15 cellular contexts compared by ENCODE assay signal in the genomic region with DNA sequence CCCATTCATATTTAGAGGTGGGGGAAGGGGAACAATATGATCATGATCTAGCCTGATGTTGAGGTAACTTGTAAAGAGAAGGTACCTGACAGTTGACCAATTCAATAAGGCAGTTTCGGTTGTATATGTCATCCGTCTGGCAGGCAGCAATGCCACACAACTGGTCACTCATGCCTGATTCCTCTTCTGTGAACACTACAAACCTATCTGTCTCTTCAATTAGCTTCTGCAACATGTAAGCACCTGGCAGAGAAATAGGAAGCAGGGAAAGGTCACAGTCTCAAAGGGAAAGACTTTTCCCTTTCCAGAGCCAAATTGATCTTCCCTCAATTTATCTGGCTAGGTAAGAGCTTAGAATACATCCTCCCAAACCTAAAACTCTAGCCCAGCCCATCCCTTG. TPM values are rescaled to one million over a fixed set of nuclear protein-coding genes. Genes with fewer than 3 reads are reported as not detected.
DNase-seq lines count a peak whose midpoint lies in the region; ATAC-seq, FAIRE-seq and TF ChIP-seq lines count a peak whose summit lies in the region.
"Had no signal": no experiment of that assay in that cellular context is flagged by ENCODE, and none has a peak within 500 bp of the region (broad histone marks: within the 10 kb centered on the region; RNA-seq: fewer than 3 reads in every experiment).

No MANE protein-coding gene starts in this region.

- CTCF ChIA-PET in HepG2 (lab: Yijun Ruan, JAX; ENCODE audit: low intra/inter-chr PET ratio, low total read pairs): no interaction called here

- TF ChIP-seq POLR2A in HepG2 (IDR thresholded peaks at IDR 0.05; ENCODE audit: insufficient read depth in 1 of 2, low read depth in 2 of 2, low read length in 2 of 2): no peak

- H3K36me3 ChIP-seq in liver (ENCODE audit: control insufficient read depth in 4 of 4, insufficient read depth in 3 of 4, low read depth in 1 of 4, low read length in 3 of 4): peaks cover 0 to 34% (median 32%) of the 10 kb centered on the region in 4 donors
- peaks cover 27 to 66% of the 10 kb centered on the region in 2 experiments for H3K36me3 ChIP-seq in HepG2 (replicated peaks in 1 of 2; ENCODE audit: control insufficient read depth in 1 of 2, insufficient read depth in 2 of 2, low read length in 2 of 2)
- peaks cover 37 to 68% (median 68%) of the 10 kb centered on the region in 3 donors for H3K36me3 ChIP-seq in skeletal muscle tissue (ENCODE audit: control insufficient read depth in 3 of 3, insufficient read depth in 3 of 3, low read length in 3 of 3)

- no TSS peak for BruUV-seq in HepG2 (replicated peaks; lab: Mats Ljungman, UMichigan)

- H3K9ac ChIP-seq in liver (ENCODE audit: low read depth in 1 of 2, low read length in 2 of 2): no peak overlapping the region
- H3K9ac ChIP-seq in HepG2 (ENCODE audit: insufficient read depth, low read depth, low read length): no peak overlapping the region
- no peak overlapping the region for H3K9ac ChIP-seq in skeletal muscle tissue (ENCODE audit: low read depth in 1 of 3, low read length in 3 of 3)
- H3K9ac ChIP-seq: BLaER1 had no signal

- no peaks in the 10 kb centered on the region for H3K27me3 Mint-ChIP-seq in activated T-cell treated with anti-CD3 and anti-CD28 coated beads, Interleukin-2, amount 50 U/mL, for 24 hours
- no peaks in the 10 kb centered on the region for H3K27me3 Mint-ChIP-seq in activated T-cell treated with anti-CD3 and anti-CD28 coated beads, Interleukin-2, amount 50 U/mL, for 4 hours (ENCODE audit: low read depth)
- H3K27me3 Mint-ChIP-seq: CD4-positive, CD25-positive, alpha-beta regulatory T cell had no signal

- H3K9me3 ChIP-seq in liver (ENCODE audit: control insufficient read depth in 4 of 4, low read length in 3 of 4) (no peaks in the 10 kb centered on the region), HepG2 (ENCODE audit: low read length) (no peaks in the 10 kb centered on the region), skeletal muscle tissue (ENCODE audit: control insufficient read depth in 3 of 3, low read length in 3 of 3) (no peaks in the 10 kb centered on the region)
- H3K9me3 ChIP-seq: BLaER1 had no signal

- no peak overlapping the region for H3K4me2 ChIP-seq in HepG2 (ENCODE audit: low read depth, low read length)
- H3K4me2 ChIP-seq: BLaER1 had no signal

- H3K79me2 ChIP-seq in HepG2 (ENCODE audit: insufficient read depth, low read length): no peaks in the 10 kb centered on the region

- POLR2A ChIA-PET in HepG2 (lab: Yijun Ruan, JAX): interaction anchor here (0.6 kb wide), 1 partner anchor 12 kb away, joined by 3 read pairs; no protein-coding TSS in a partner anchor

- no peak overlapping the region for H2AFZ ChIP-seq in HepG2 (ENCODE audit: low read length)

- in situ Hi-C loops in HepG2 (cut with HindIII; ENCODE audit: extremely low pct_ligation_motif_present, low pct_unique_long_range_greater_than_20kb): loop anchor here (5.0 kb wide), 1 partner anchor 52 kb away; the partner anchor contains the start of gene PIGS

- 62% methylated on average over 2 of the region's 2 CpGs for WGBS in liver
- WGBS in HepG2 (ENCODE audit: low lambda C conversion rate): 100% methylated on average over 2 of the region's 2 CpGs

- no peak for FAIRE-seq in HepG2 (lab: Jason Lieb, UNC)
- FAIRE-seq: GM18507 had no signal

- TF ChIP-seq RAD21 in liver (IDR thresholded peaks at IDR 0.05): no peak
- TF ChIP-seq RAD21 in HepG2 (CRISPR knock-in tag; IDR thresholded peaks at IDR 0.05): no peak

- H3K4me1 ChIP-seq in liver (ENCODE audit: control insufficient read depth in 4 of 4, insufficient read depth in 4 of 4, low read length in 3 of 4) (peaks cover 11 to 40% (median 33%) of the 10 kb centered on the region in 4 donors), HepG2 (ENCODE audit: insufficient read depth, low read length) (peaks cover 5% of the 10 kb centered on the region; the same call in 1 of the 2 replicates), skeletal muscle tissue (ENCODE audit: control insufficient read depth in 3 of 3, insufficient read depth in 3 of 3, low read length in 3 of 3) (peaks cover 4 to 13% (median 10%) of the 10 kb centered on the region in 3 donors)
- H3K4me1 ChIP-seq: BLaER1 had no signal

- H3K4me3 ChIP-seq in liver (ENCODE audit: low read depth in 1 of 3, low read length in 3 of 3): no peak overlapping the region
- no peak overlapping the region for H3K4me3 ChIP-seq in HepG2 (replicated peaks in 1 of 3; ENCODE audit: insufficient read depth in 1 of 3, low read depth in 2 of 3, low read length in 3 of 3)
- no peak overlapping the region for H3K4me3 ChIP-seq in skeletal muscle tissue (ENCODE audit: low read length in 3 of 3)
- H3K4me3 ChIP-seq: BLaER1 had no signal

- H3K27ac ChIP-seq in liver (ENCODE audit: low read depth in 1 of 2, low read length in 2 of 2) (peak overlapping the region; percentile 58 to 86), HepG2 (ENCODE audit: extremely low read length, insufficient read depth, low read length) (no peak overlapping the region), skeletal muscle tissue (ENCODE audit: low read depth, low read length) (peak overlapping the region; percentile 68)
- H3K27ac ChIP-seq: BLaER1 had no signal

- H3K4me3 Mint-ChIP-seq in activated T-cell treated with anti-CD3 and anti-CD28 coated beads, Interleukin-2, amount 50 U/mL, for 24 hours: no peak overlapping the region
- H3K4me3 Mint-ChIP-seq in activated T-cell treated with anti-CD3 and anti-CD28 coated beads, Interleukin-2, amount 50 U/mL, for 4 hours: no peak overlapping the region
- H3K4me3 Mint-ChIP-seq: CD4-positive, CD25-positive, alpha-beta regulatory T cell; HFFc6 had no signal

- intact Hi-C loops in HepG2 (cut with micrococcal nuclease; ENCODE audit: unreplicated experiment): loop anchor here (1.0 kb wide), 1 partner anchor 20 kb away; no protein-coding TSS in a partner anchor

- TF ChIP-seq EP300 in HepG2 (IDR thresholded peaks at IDR 0.05; ENCODE audit: low read depth in 2 of 2, low read length in 2 of 2) (no peak), HepG2 (CRISPR knock-in tag; IDR thresholded peaks at IDR 0.05; ENCODE audit: borderline replicate concordance) (no peak)

- no peaks in the 10 kb centered on the region for H3K9me3 Mint-ChIP-seq in activated T-cell treated with anti-CD3 and anti-CD28 coated beads, Interleukin-2, amount 50 U/mL, for 24 hours
- H3K9me3 Mint-ChIP-seq in activated T-cell treated with anti-CD3 and anti-CD28 coated beads, Interleukin-2, amount 50 U/mL, for 4 hours: no peaks in the 10 kb centered on the region
- H3K9me3 Mint-ChIP-seq: CD4-positive, CD25-positive, alpha-beta regulatory T cell; HFFc6 had no signal

- no peaks in the 10 kb centered on the region for H3K27me3 ChIP-seq in liver (ENCODE audit: control insufficient read depth in 4 of 4, insufficient read depth in 4 of 4, low read length in 3 of 4)
- no peaks in the 10 kb centered on the region for H3K27me3 ChIP-seq in HepG2 (ENCODE audit: control insufficient read depth in 1 of 2, insufficient read depth in 2 of 2, low read length in 2 of 2)
- H3K27me3 ChIP-seq in skeletal muscle tissue (ENCODE audit: control insufficient read depth in 3 of 3, insufficient read depth in 3 of 3, low read length in 3 of 3): no peaks in the 10 kb centered on the region
- H3K27me3 ChIP-seq: BLaER1 had no signal

- ATAC-seq in activated T-cell treated with anti-CD3 and anti-CD28 coated beads, Interleukin-2, amount 50 U/mL, for 4 hours: no peak
- no peak for ATAC-seq in HepG2
- peak; percentile 45 for ATAC-seq in left lobe of liver
- ATAC-seq in HG03159 (IDR thresholded peaks at IDR 0.05; ENCODE audit: unreplicated experiment): no peak

- TF ChIP-seq CTCF in liver (IDR thresholded peaks at IDR 0.05; ENCODE audit: low read depth, low read length, missing input control) (no peak), HepG2 (CRISPR knock-in tag; IDR thresholded peaks at IDR 0.05) (no peak)

- no peaks in the 10 kb centered on the region for H4K20me1 ChIP-seq in HepG2 (ENCODE audit: insufficient read depth, low read length)

- peaks cover 95% of the 10 kb centered on the region for H3K36me3 Mint-ChIP-seq in activated T-cell treated with anti-CD3 and anti-CD28 coated beads, Interleukin-2, amount 50 U/mL, for 24 hours (ENCODE audit: low read depth)
- peaks cover 61% of the 10 kb centered on the region for H3K36me3 Mint-ChIP-seq in activated T-cell treated with anti-CD3 and anti-CD28 coated beads, Interleukin-2, amount 50 U/mL, for 4 hours (ENCODE audit: insufficient read depth)

- H3K4me1 Mint-ChIP-seq in activated T-cell treated with anti-CD3 and anti-CD28 coated beads, Interleukin-2, amount 50 U/mL, for 24 hours (ENCODE audit: low read depth): peaks cover 13% of the 10 kb centered on the region
- H3K4me1 Mint-ChIP-seq in activated T-cell treated with anti-CD3 and anti-CD28 coated beads, Interleukin-2, amount 50 U/mL, for 4 hours (ENCODE audit: low read depth): peaks cover 6% of the 10 kb centered on the region

- peak overlapping the region; percentile 50 for H3K27ac Mint-ChIP-seq in activated T-cell treated with anti-CD3 and anti-CD28 coated beads, Interleukin-2, amount 50 U/mL, for 24 hours
- H3K27ac Mint-ChIP-seq: CD4-positive, CD25-positive, alpha-beta regulatory T cell; HFFc6 had no signal

- no peak for DNase-seq in activated T-cell treated with anti-CD3 and anti-CD28 coated beads, Interleukin-2, amount 50 U/mL, for 24 hours
- no peak for DNase-seq in activated T-cell treated with anti-CD3 and anti-CD28 coated beads, Interleukin-2, amount 50 U/mL, for 4 hours
- DNase-seq in HepG2 (ENCODE audit: low spot score) (no peak), left lobe of liver (ENCODE audit: low spot score) (no peak), NCI-H524 (lab: John Stamatoyannopoulos, UW) (no peak)
- DNase-seq: 8988T; AML-193; CD4-positive, CD25-positive, alpha-beta regulatory T cell; HCEC 1CT; HFFc6 had no signal

RNA-seq across cellular contexts. Expression of gene RSKR, which starts 10.2 kb away (rescaled TPM):
- total RNA-seq in activated T-cell treated with anti-CD3 and anti-CD28 coated beads, Interleukin-2, amount 50 U/mL, for 4 hours: 10 to 100 TPM; 24.6 to 25.3 (median 24.7) TPM
- total RNA-seq in liver (10 to 100 TPM in 1 of 2 donors, 1 to 10 TPM in 1; 1.8 to 14.5 TPM), HepG2 (2016; rRNA removed; fragmentation: Illumina TruSeq; extraction: Trizol) (1.9 and 5.0 TPM in 2 replicates), left lobe of liver (4.0 TPM), skeletal muscle tissue (3.7 TPM)
- polyA plus RNA-seq in liver (under 1 TPM; 0.63 to 0.67 TPM), HepG2 (2011; rRNA removed) (8.6 and 10.4 TPM in 2 replicates)
- total RNA-seq in HepG2 (2016; cell fraction: cytosol; rRNA removed; fragmentation: Illumina TruSeq; extraction: Trizol; ENCODE audit: low read depth): 0.62 and 1.0 TPM in 2 replicates
- total RNA-seq in HepG2 (2016; cell fraction: insoluble cytoplasmic fraction; rRNA removed; fragmentation: Illumina TruSeq; extraction: Trizol): 0.83 and 5.2 TPM in 2 replicates
- total RNA-seq in HepG2 (2016; cell fraction: membrane; rRNA removed; fragmentation: Illumina TruSeq; extraction: Trizol): 0.48 and 0.93 TPM in 2 replicates
- total RNA-seq in HepG2 (2016; cell fraction: nucleus; rRNA removed; fragmentation: Illumina TruSeq; extraction: Trizol): 12.3 and 13.9 TPM in 2 replicates
- 1.6 TPM in 2 replicates for polyA plus RNA-seq in HepG2 (2011; cell fraction: cytosol; rRNA removed)
- polyA plus RNA-seq in HepG2 (2011; cell fraction: nucleus; rRNA removed): 39.0 and 41.5 TPM in 2 replicates
- polyA plus RNA-seq in HepG2 (2012): 3.7 and 5.6 TPM in 2 replicates
- 0.03 TPM in 1 of 2 replicates, not detected in the other for polyA plus RNA-seq in HepG2 (2016; cell fraction: cytosol; fragmentation: Illumina TruSeq; extraction: Trizol; ENCODE audit: low read depth)
- 0.70 and 1.3 TPM in 2 replicates for polyA plus RNA-seq in HepG2 (2016; cell fraction: insoluble cytoplasmic fraction; fragmentation: Illumina TruSeq; extraction: Trizol; ENCODE audit: low read depth)
- polyA plus RNA-seq in HepG2 (2016; cell fraction: membrane; fragmentation: Illumina TruSeq; extraction: Trizol; ENCODE audit: low read depth): 0.22 and 0.43 TPM in 2 replicates
- 33.1 and 34.5 TPM in 2 replicates for polyA plus RNA-seq in HepG2 (2016; cell fraction: nucleus; fragmentation: Illumina TruSeq; extraction: Trizol; ENCODE audit: insufficient read depth, low read depth)
- polyA minus RNA-seq in HepG2 (2011; rRNA and poly(A)+ RNA removed; ENCODE audit: low replicate concordance): 12.9 and 33.2 TPM in 2 replicates
- polyA minus RNA-seq in HepG2 (2011; cell fraction: cytosol; rRNA and poly(A)+ RNA removed): 1.1 and 2.8 TPM in 2 replicates
- polyA minus RNA-seq in HepG2 (2011; cell fraction: nucleus; rRNA and poly(A)+ RNA removed): 27.9 and 31.6 TPM in 2 replicates

RNA-seq across cellular contexts. Expression of gene BLTP2, which starts 20.8 kb away (rescaled TPM):
- 100 to 1,000 TPM; 167 to 201 (median 183) TPM for total RNA-seq in activated T-cell treated with anti-CD3 and anti-CD28 coated beads, Interleukin-2, amount 50 U/mL, for 4 hours
- total RNA-seq in liver (100 to 1,000 TPM in 1 of 2 donors, 10 to 100 TPM in 1; 39.1 to 122 TPM), HepG2 (2016; rRNA removed; fragmentation: Illumina TruSeq; extraction: Trizol) (61.0 and 66.7 TPM in 2 replicates), left lobe of liver (56.9 TPM), skeletal muscle tissue (80.4 TPM)
- polyA plus RNA-seq in liver (10 to 100 TPM; 24.8 to 30.8 TPM), HepG2 (2011; rRNA removed) (66.9 and 80.9 TPM in 2 replicates)
- 15.2 and 17.0 TPM in 2 replicates for total RNA-seq in HepG2 (2016; cell fraction: cytosol; rRNA removed; fragmentation: Illumina TruSeq; extraction: Trizol; ENCODE audit: low read depth)
- total RNA-seq in HepG2 (2016; cell fraction: insoluble cytoplasmic fraction; rRNA removed; fragmentation: Illumina TruSeq; extraction: Trizol): 55.0 and 65.2 TPM in 2 replicates
- total RNA-seq in HepG2 (2016; cell fraction: membrane; rRNA removed; fragmentation: Illumina TruSeq; extraction: Trizol): 30.2 and 33.4 TPM in 2 replicates
- total RNA-seq in HepG2 (2016; cell fraction: nucleus; rRNA removed; fragmentation: Illumina TruSeq; extraction: Trizol): 78.3 and 94.2 TPM in 2 replicates
- 44.0 and 51.2 TPM in 2 replicates for polyA plus RNA-seq in HepG2 (2011; cell fraction: cytosol; rRNA removed)
- polyA plus RNA-seq in HepG2 (2011; cell fraction: nucleus; rRNA removed): 89.5 and 92.9 TPM in 2 replicates
- polyA plus RNA-seq in HepG2 (2012): 31.4 and 42.7 TPM in 2 replicates
- 3.4 and 3.8 TPM in 2 replicates for polyA plus RNA-seq in HepG2 (2016; cell fraction: cytosol; fragmentation: Illumina TruSeq; extraction: Trizol; ENCODE audit: low read depth)
- polyA plus RNA-seq in HepG2 (2016; cell fraction: insoluble cytoplasmic fraction; fragmentation: Illumina TruSeq; extraction: Trizol; ENCODE audit: low read depth): 35.5 and 38.3 TPM in 2 replicates
- polyA plus RNA-seq in HepG2 (2016; cell fraction: membrane; fragmentation: Illumina TruSeq; extraction: Trizol; ENCODE audit: low read depth): 10.5 and 13.3 TPM in 2 replicates
- 83.5 and 84.1 TPM in 2 replicates for polyA plus RNA-seq in HepG2 (2016; cell fraction: nucleus; fragmentation: Illumina TruSeq; extraction: Trizol; ENCODE audit: insufficient read depth, low read depth)
- polyA minus RNA-seq in HepG2 (2011; rRNA and poly(A)+ RNA removed; ENCODE audit: low replicate concordance): 349 and 803 TPM in 2 replicates
- polyA minus RNA-seq in HepG2 (2011; cell fraction: cytosol; rRNA and poly(A)+ RNA removed): 64.7 and 67.6 TPM in 2 replicates
- 119 and 145 TPM in 2 replicates for polyA minus RNA-seq in HepG2 (2011; cell fraction: nucleus; rRNA and poly(A)+ RNA removed)

RNA-seq across cellular contexts. Expression of gene SPAG5, which starts 25.3 kb away (rescaled TPM):
- 10 to 100 TPM; 23.8 to 30.4 (median 30.1) TPM for total RNA-seq in activated T-cell treated with anti-CD3 and anti-CD28 coated beads, Interleukin-2, amount 50 U/mL, for 4 hours
- total RNA-seq in liver (10 to 100 TPM; 13.8 to 41.8 TPM), HepG2 (2016; rRNA removed; fragmentation: Illumina TruSeq; extraction: Trizol) (98.0 and 105 TPM in 2 replicates), left lobe of liver (8.8 TPM), skeletal muscle tissue (5.7 TPM)
- polyA plus RNA-seq in liver (10 to 100 TPM; 10.6 to 11.8 TPM), HepG2 (2011; rRNA removed) (28.2 and 41.4 TPM in 2 replicates)
- total RNA-seq in HepG2 (2016; cell fraction: cytosol; rRNA removed; fragmentation: Illumina TruSeq; extraction: Trizol; ENCODE audit: low read depth): 14.6 and 16.2 TPM in 2 replicates
- total RNA-seq in HepG2 (2016; cell fraction: insoluble cytoplasmic fraction; rRNA removed; fragmentation: Illumina TruSeq; extraction: Trizol): 98.5 and 112 TPM in 2 replicates
- total RNA-seq in HepG2 (2016; cell fraction: membrane; rRNA removed; fragmentation: Illumina TruSeq; extraction: Trizol): 35.4 and 39.1 TPM in 2 replicates
- 89.1 and 95.8 TPM in 2 replicates for total RNA-seq in HepG2 (2016; cell fraction: nucleus; rRNA removed; fragmentation: Illumina TruSeq; extraction: Trizol)
- 22.7 and 32.5 TPM in 2 replicates for polyA plus RNA-seq in HepG2 (2011; cell fraction: cytosol; rRNA removed)
- 69.4 and 110 TPM in 2 replicates for polyA plus RNA-seq in HepG2 (2011; cell fraction: nucleus; rRNA removed)
- 16.1 and 27.4 TPM in 2 replicates for polyA plus RNA-seq in HepG2 (2012)
- polyA plus RNA-seq in HepG2 (2016; cell fraction: cytosol; fragmentation: Illumina TruSeq; extraction: Trizol; ENCODE audit: low read depth): 9.9 and 10.2 TPM in 2 replicates
- 92.8 and 96.1 TPM in 2 replicates for polyA plus RNA-seq in HepG2 (2016; cell fraction: insoluble cytoplasmic fraction; fragmentation: Illumina TruSeq; extraction: Trizol; ENCODE audit: low read depth)
- polyA plus RNA-seq in HepG2 (2016; cell fraction: membrane; fragmentation: Illumina TruSeq; extraction: Trizol; ENCODE audit: low read depth): 20.0 and 23.8 TPM in 2 replicates
- 145 and 148 TPM in 2 replicates for polyA plus RNA-seq in HepG2 (2016; cell fraction: nucleus; fragmentation: Illumina TruSeq; extraction: Trizol; ENCODE audit: insufficient read depth, low read depth)
- 67.2 and 287 TPM in 2 replicates for polyA minus RNA-seq in HepG2 (2011; rRNA and poly(A)+ RNA removed; ENCODE audit: low replicate concordance)
- polyA minus RNA-seq in HepG2 (2011; cell fraction: cytosol; rRNA and poly(A)+ RNA removed): 18.6 and 22.3 TPM in 2 replicates
- 59.9 and 64.0 TPM in 2 replicates for polyA minus RNA-seq in HepG2 (2011; cell fraction: nucleus; rRNA and poly(A)+ RNA removed)

RNA-seq across cellular contexts. Expression of gene SDF2, which starts 37.6 kb away (rescaled TPM):
- 10 to 100 TPM; 42.8 to 46.6 (median 45.4) TPM for total RNA-seq in activated T-cell treated with anti-CD3 and anti-CD28 coated beads, Interleukin-2, amount 50 U/mL, for 4 hours
- total RNA-seq in liver: 10 to 100 TPM; 24.1 to 29.6 TPM
- 10 to 100 TPM; 26.3 to 38.9 TPM for polyA plus RNA-seq in liver
- total RNA-seq in HepG2 (2016; rRNA removed; fragmentation: Illumina TruSeq; extraction: Trizol): 39.1 and 58.2 TPM in 2 replicates
- total RNA-seq in HepG2 (2016; cell fraction: cytosol; rRNA removed; fragmentation: Illumina TruSeq; extraction: Trizol; ENCODE audit: low read depth): 11.6 and 16.0 TPM in 2 replicates
- total RNA-seq in HepG2 (2016; cell fraction: insoluble cytoplasmic fraction; rRNA removed; fragmentation: Illumina TruSeq; extraction: Trizol): 42.4 and 63.3 TPM in 2 replicates
- total RNA-seq in HepG2 (2016; cell fraction: membrane; rRNA removed; fragmentation: Illumina TruSeq; extraction: Trizol): 23.7 and 24.7 TPM in 2 replicates
- total RNA-seq in HepG2 (2016; cell fraction: nucleus; rRNA removed; fragmentation: Illumina TruSeq; extraction: Trizol): 43.5 and 51.7 TPM in 2 replicates
- polyA plus RNA-seq in HepG2 (2011; rRNA removed): 58.4 and 61.2 TPM in 2 replicates
- 59.3 and 65.1 TPM in 2 replicates for polyA plus RNA-seq in HepG2 (2011; cell fraction: cytosol; rRNA removed)
- 24.0 and 30.6 TPM in 2 replicates for polyA plus RNA-seq in HepG2 (2011; cell fraction: nucleus; rRNA removed)
- polyA plus RNA-seq in HepG2 (2012): 36.3 and 49.1 TPM in 2 replicates
- 10.7 and 11.1 TPM in 2 replicates for polyA plus RNA-seq in HepG2 (2016; cell fraction: cytosol; fragmentation: Illumina TruSeq; extraction: Trizol; ENCODE audit: low read depth)
- polyA plus RNA-seq in HepG2 (2016; cell fraction: insoluble cytoplasmic fraction; fragmentation: Illumina TruSeq; extraction: Trizol; ENCODE audit: low read depth): 34.5 and 36.3 TPM in 2 replicates
- polyA plus RNA-seq in HepG2 (2016; cell fraction: membrane; fragmentation: Illumina TruSeq; extraction: Trizol; ENCODE audit: low read depth): 16.8 and 18.4 TPM in 2 replicates
- polyA plus RNA-seq in HepG2 (2016; cell fraction: nucleus; fragmentation: Illumina TruSeq; extraction: Trizol; ENCODE audit: insufficient read depth, low read depth): 87.7 and 89.2 TPM in 2 replicates
- polyA minus RNA-seq in HepG2 (2011; rRNA and poly(A)+ RNA removed; ENCODE audit: low replicate concordance): 42.9 and 55.0 TPM in 2 replicates
- polyA minus RNA-seq in HepG2 (2011; cell fraction: cytosol; rRNA and poly(A)+ RNA removed): 19.1 and 20.8 TPM in 2 replicates
- polyA minus RNA-seq in HepG2 (2011; cell fraction: nucleus; rRNA and poly(A)+ RNA removed): 14.3 and 19.9 TPM in 2 replicates
- 24.3 TPM for total RNA-seq in left lobe of liver
- 41.2 TPM for total RNA-seq in skeletal muscle tissue

RNA-seq across cellular contexts. Expression of gene SUPT6H, which starts 37.9 kb away (rescaled TPM):
- 100 to 1,000 TPM in 1 of 3 donors, 10 to 100 TPM in 2; 88.5 to 105 (median 98.3) TPM for total RNA-seq in activated T-cell treated with anti-CD3 and anti-CD28 coated beads, Interleukin-2, amount 50 U/mL, for 4 hours
- total RNA-seq in liver (10 to 100 TPM; 36.5 to 59.1 TPM), HepG2 (2016; rRNA removed; fragmentation: Illumina TruSeq; extraction: Trizol) (39.9 TPM in 2 replicates), left lobe of liver (33.7 TPM), skeletal muscle tissue (36.5 TPM)
- polyA plus RNA-seq in liver (10 to 100 TPM; 10.6 to 24.1 TPM), HepG2 (2011; rRNA removed) (32.7 and 38.0 TPM in 2 replicates)
- 11.6 and 12.4 TPM in 2 replicates for total RNA-seq in HepG2 (2016; cell fraction: cytosol; rRNA removed; fragmentation: Illumina TruSeq; extraction: Trizol; ENCODE audit: low read depth)
- 35.6 and 40.5 TPM in 2 replicates for total RNA-seq in HepG2 (2016; cell fraction: insoluble cytoplasmic fraction; rRNA removed; fragmentation: Illumina TruSeq; extraction: Trizol)
- 14.0 and 14.2 TPM in 2 replicates for total RNA-seq in HepG2 (2016; cell fraction: membrane; rRNA removed; fragmentation: Illumina TruSeq; extraction: Trizol)
- 44.5 and 52.4 TPM in 2 replicates for total RNA-seq in HepG2 (2016; cell fraction: nucleus; rRNA removed; fragmentation: Illumina TruSeq; extraction: Trizol)
- polyA plus RNA-seq in HepG2 (2011; cell fraction: cytosol; rRNA removed): 15.3 and 15.7 TPM in 2 replicates
- 43.4 and 50.4 TPM in 2 replicates for polyA plus RNA-seq in HepG2 (2011; cell fraction: nucleus; rRNA removed)
- 37.9 and 44.2 TPM in 2 replicates for polyA plus RNA-seq in HepG2 (2012)
- polyA plus RNA-seq in HepG2 (2016; cell fraction: cytosol; fragmentation: Illumina TruSeq; extraction: Trizol; ENCODE audit: low read depth): 1.8 and 2.1 TPM in 2 replicates
- 25.9 and 35.1 TPM in 2 replicates for polyA plus RNA-seq in HepG2 (2016; cell fraction: insoluble cytoplasmic fraction; fragmentation: Illumina TruSeq; extraction: Trizol; ENCODE audit: low read depth)
- polyA plus RNA-seq in HepG2 (2016; cell fraction: membrane; fragmentation: Illumina TruSeq; extraction: Trizol; ENCODE audit: low read depth): 3.2 and 4.2 TPM in 2 replicates
- polyA plus RNA-seq in HepG2 (2016; cell fraction: nucleus; fragmentation: Illumina TruSeq; extraction: Trizol; ENCODE audit: insufficient read depth, low read depth): 83.1 and 98.8 TPM in 2 replicates
- polyA minus RNA-seq in HepG2 (2011; rRNA and poly(A)+ RNA removed; ENCODE audit: low replicate concordance): 95.5 and 107 TPM in 2 replicates
- 25.8 and 29.5 TPM in 2 replicates for polyA minus RNA-seq in HepG2 (2011; cell fraction: cytosol; rRNA and poly(A)+ RNA removed)
- polyA minus RNA-seq in HepG2 (2011; cell fraction: nucleus; rRNA and poly(A)+ RNA removed): 70.4 and 73.5 TPM in 2 replicates
